In the genomic region with DNA sequence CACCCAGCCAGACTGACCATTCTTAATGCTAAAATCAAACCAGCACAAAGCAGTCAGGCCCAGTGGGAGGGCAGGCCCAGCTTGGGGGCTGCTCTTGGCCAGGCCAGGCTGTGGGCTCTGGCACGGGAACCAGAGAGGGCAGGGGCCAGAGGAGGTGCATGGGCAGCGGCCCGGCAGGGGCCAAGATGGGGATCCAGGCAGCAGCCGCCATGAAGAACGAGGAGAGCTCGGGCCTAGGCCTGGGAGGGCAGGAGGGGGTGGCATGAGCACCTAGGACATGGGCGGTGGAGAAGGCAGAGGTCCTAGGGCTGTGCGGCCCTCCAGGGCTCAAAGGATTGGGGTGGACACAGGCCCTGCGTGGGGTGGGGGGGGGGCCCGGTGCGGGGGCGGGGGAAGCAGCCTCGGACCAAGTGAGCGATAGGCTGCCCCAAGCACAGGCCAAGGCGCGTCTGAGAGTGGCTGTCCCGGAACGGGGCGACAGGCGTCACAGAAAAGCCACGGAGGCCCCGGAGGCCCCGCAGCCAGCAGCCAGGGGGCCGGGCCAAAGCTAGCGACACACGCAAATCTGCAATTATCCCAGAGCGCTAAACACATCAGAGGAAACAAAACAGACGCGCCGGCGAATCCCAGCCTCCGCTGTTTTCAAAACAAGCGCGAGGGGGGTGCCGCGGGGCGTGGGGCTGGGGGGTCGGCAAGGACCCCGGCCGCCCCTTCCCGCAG, we compare ENCODE assay signal across 2 cellular contexts.
A peak's percentile ranks its signal among the peaks of the same experiment; 100 is the strongest.
TF ChIP-seq lines count a peak whose summit lies in the region.

No MANE protein-coding gene starts in this region.

TF ChIP-seq in HCT116, 20 proteins besides CTCF, POLR2A, EP300 and RAD21:
- no peak for TF ChIP-seq ZNF274 (IDR thresholded peaks at IDR 0.05; ENCODE audit: low read depth, low read length)

TF ChIP-seq in K562, 482 proteins besides CTCF, POLR2A, EP300 and RAD21:
- TF ChIP-seq NFYB (IDR thresholded peaks at IDR 0.05; ENCODE audit: extremely low read depth, insufficient read length), result no peak
- TF ChIP-seq, protein P1, sequence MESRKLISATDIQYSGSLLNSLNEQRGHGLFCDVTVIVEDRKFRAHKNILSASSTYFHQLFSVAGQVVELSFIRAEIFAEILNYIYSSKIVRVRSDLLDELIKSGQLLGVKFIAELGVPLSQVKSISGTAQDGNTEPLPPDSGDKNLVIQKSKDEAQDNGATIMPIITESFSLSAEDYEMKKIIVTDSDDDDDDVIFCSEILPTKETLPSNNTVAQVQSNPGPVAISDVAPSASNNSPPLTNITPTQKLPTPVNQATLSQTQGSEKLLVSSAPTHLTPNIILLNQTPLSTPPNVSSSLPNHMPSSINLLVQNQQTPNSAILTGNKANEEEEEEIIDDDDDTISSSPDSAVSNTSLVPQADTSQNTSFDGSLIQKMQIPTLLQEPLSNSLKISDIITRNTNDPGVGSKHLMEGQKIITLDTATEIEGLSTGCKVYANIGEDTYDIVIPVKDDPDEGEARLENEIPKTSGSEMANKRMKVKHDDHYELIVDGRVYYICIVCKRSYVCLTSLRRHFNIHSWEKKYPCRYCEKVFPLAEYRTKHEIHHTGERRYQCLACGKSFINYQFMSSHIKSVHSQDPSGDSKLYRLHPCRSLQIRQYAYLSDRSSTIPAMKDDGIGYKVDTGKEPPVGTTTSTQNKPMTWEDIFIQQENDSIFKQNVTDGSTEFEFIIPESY (CRISPR knock-in tag; IDR thresholded peaks at IDR 0.05), result peak; percentile 58
TF ChIP-seq in K562: peak in this region for 1.
